Comparison of ENCODE assay signal across 8 cellular contexts in genomic region chr3:67357610-67358458, GRCh38.
DNase-seq lines count a peak whose midpoint lies in the region; ATAC-seq and TF ChIP-seq lines count a peak whose summit lies in the region.

No MANE protein-coding gene starts in this region.

- intact Hi-C loops in CD14-positive monocyte (cut with micrococcal nuclease) = no loop called here
- intact Hi-C loops in CD4-positive, alpha-beta T cell (cut with DNase I, micrococcal nuclease) = no loop called here

- DNase-seq in CD14-positive monocyte (ENCODE audit: low spot score) (no peak), GM19238 (ENCODE audit: insufficient read length, low spot score) (peak; percentile 3), SK-N-SH (peak; percentile 41), left kidney (ENCODE audit: low read depth, low spot score) (peak; percentile 73)
- no peak for DNase-seq in CD4-positive, alpha-beta T cell
- DNase-seq in activated CD4-positive, CD25-positive, alpha-beta regulatory T cell (lab: John Stamatoyannopoulos, UW) = no peak

- no peaks in the 10 kb centered on the region for H3K36me3 Mint-ChIP-seq in CD14-positive monocyte
- H3K36me3 Mint-ChIP-seq in CD4-positive, alpha-beta T cell (ENCODE audit: low read depth) = no peaks in the 10 kb centered on the region

- no peaks in the 10 kb centered on the region for H3K27me3 Mint-ChIP-seq in CD14-positive monocyte (ENCODE audit: low read depth in 3 of 3)
- H3K27me3 Mint-ChIP-seq in CD4-positive, alpha-beta T cell = no peaks in the 10 kb centered on the region

- H3K27ac Mint-ChIP-seq in CD14-positive monocyte = no peak overlapping the region
- H3K27ac Mint-ChIP-seq in CD4-positive, alpha-beta T cell = no peak overlapping the region

- WGBS in SK-N-SH (ENCODE audit: low lambda C conversion rate) = 7% methylated on average over 1 of the region's 5 CpGs

- H3F3A ChIP-seq in SK-N-SH (replicated peaks; ENCODE audit: insufficient read depth) = no peaks in the 10 kb centered on the region

- peak; percentile 55 for TF ChIP-seq RAD21 in SK-N-SH (IDR thresholded peaks at IDR 0.05; ENCODE audit: low read length)

- no peak overlapping the region for H3K27ac ChIP-seq in SK-N-SH (ENCODE audit: low read depth in 2 of 2, low read length in 1 of 2)
- H3K27ac ChIP-seq in CD4-positive, alpha-beta T cell (ENCODE audit: low read depth, low read length) = no peak overlapping the region

- H3K9me3 Mint-ChIP-seq in CD14-positive monocyte = no peaks in the 10 kb centered on the region
- no peaks in the 10 kb centered on the region for H3K9me3 Mint-ChIP-seq in CD4-positive, alpha-beta T cell

- H3K9ac ChIP-seq in SK-N-SH = no peak overlapping the region

- H3K9me3 ChIP-seq in SK-N-SH = no peaks in the 10 kb centered on the region
- no peaks in the 10 kb centered on the region for H3K9me3 ChIP-seq in CD4-positive, alpha-beta T cell (ENCODE audit: control insufficient read depth, low read length)

- no peaks in the 10 kb centered on the region for H3K27me3 ChIP-seq in SK-N-SH (ENCODE audit: insufficient read depth)
- no peaks in the 10 kb centered on the region for H3K27me3 ChIP-seq in CD4-positive, alpha-beta T cell (ENCODE audit: control insufficient read depth, insufficient read depth, low read length)

- CTCF ChIA-PET in SK-N-SH (lab: Yijun Ruan, JAX) = interaction anchor here (0.6 to 2.4 kb wide), 14 partner anchors 10 to 1519 kb away, joined by 3 to 25 read pairs (median 3); no protein-coding TSS in a partner anchor
- CTCF ChIA-PET in CD4-positive, alpha-beta T cell (lab: Charles Lee) = no interaction called here

- ATAC-seq in HG03565 (IDR thresholded peaks at IDR 0.05; ENCODE audit: unreplicated experiment) (peak; percentile 68), HG03571 (IDR thresholded peaks at IDR 0.05; ENCODE audit: unreplicated experiment) (no peak)
- ATAC-seq in CD4-positive, alpha-beta T cell (ENCODE audit: poor library complexity) = no peak

- 0 out of 2 replicates have a peak overlapping the region, but pooled peaks have one; percentile 22 for H2AFZ ChIP-seq in SK-N-SH (ENCODE audit: low read depth)

- TF ChIP-seq EP300 in SK-N-SH (IDR thresholded peaks at IDR 0.05; ENCODE audit: borderline replicate concordance in 1 of 2, low read depth in 1 of 2, low read length in 1 of 2) = no peak

- H3K4me3 ChIP-seq in SK-N-SH (ENCODE audit: low read depth in 2 of 2, low read length in 1 of 2) = no peak overlapping the region

- no peaks in the 10 kb centered on the region for H3K36me3 ChIP-seq in SK-N-SH (replicated peaks in 1 of 2; ENCODE audit: control insufficient read depth in 1 of 2, insufficient read depth in 2 of 2, low read length in 1 of 2)

- H3K4me1 ChIP-seq in SK-N-SH (ENCODE audit: control insufficient read depth in 1 of 2, insufficient read depth in 2 of 2, low read depth in 1 of 2, low read length in 1 of 2) = no peaks in the 10 kb centered on the region; a peak in 1 of 4 replicates

- no peaks in the 10 kb centered on the region for H4K20me1 ChIP-seq in SK-N-SH (ENCODE audit: insufficient read depth)

- no peaks in the 10 kb centered on the region for H3K9me2 ChIP-seq in SK-N-SH

- H3K4me2 ChIP-seq in SK-N-SH = no peak overlapping the region

- no peaks in the 10 kb centered on the region for H3K79me2 ChIP-seq in SK-N-SH (ENCODE audit: insufficient read depth)

- TF ChIP-seq CTCF in CD14-positive monocyte (IDR thresholded peaks at IDR 0.05) (peak; percentile 49), SK-N-SH (IDR thresholded peaks at IDR 0.05) (peak; percentile 42)
- TF ChIP-seq CTCF in CD4-positive, alpha-beta T cell (IDR thresholded peaks at IDR 0.05) = no peak

- H3K4me3 Mint-ChIP-seq in CD14-positive monocyte = no peak overlapping the region
- no peak overlapping the region for H3K4me3 Mint-ChIP-seq in CD4-positive, alpha-beta T cell

- POLR2A ChIA-PET in SK-N-SH (lab: Yijun Ruan, JAX) = no interaction called here
- POLR2A ChIA-PET in CD4-positive, alpha-beta T cell (lab: Charles Lee) = no interaction called here

- H3K4me1 Mint-ChIP-seq in CD14-positive monocyte = no peaks in the 10 kb centered on the region
- H3K4me1 Mint-ChIP-seq in CD4-positive, alpha-beta T cell (ENCODE audit: low read depth) = peaks cover 4% of the 10 kb centered on the region

TF ChIP-seq in SK-N-SH, 30 proteins besides CTCF, POLR2A, EP300 and RAD21:
- no peak for TF ChIP-seq CHD2 (IDR thresholded peaks at IDR 0.05; ENCODE audit: low read length, partially characterized antibody)
- no peak for TF ChIP-seq POLR2AphosphoS5 (IDR thresholded peaks at IDR 0.05; ENCODE audit: low read depth, low read length)
- TF ChIP-seq, protein P1, sequence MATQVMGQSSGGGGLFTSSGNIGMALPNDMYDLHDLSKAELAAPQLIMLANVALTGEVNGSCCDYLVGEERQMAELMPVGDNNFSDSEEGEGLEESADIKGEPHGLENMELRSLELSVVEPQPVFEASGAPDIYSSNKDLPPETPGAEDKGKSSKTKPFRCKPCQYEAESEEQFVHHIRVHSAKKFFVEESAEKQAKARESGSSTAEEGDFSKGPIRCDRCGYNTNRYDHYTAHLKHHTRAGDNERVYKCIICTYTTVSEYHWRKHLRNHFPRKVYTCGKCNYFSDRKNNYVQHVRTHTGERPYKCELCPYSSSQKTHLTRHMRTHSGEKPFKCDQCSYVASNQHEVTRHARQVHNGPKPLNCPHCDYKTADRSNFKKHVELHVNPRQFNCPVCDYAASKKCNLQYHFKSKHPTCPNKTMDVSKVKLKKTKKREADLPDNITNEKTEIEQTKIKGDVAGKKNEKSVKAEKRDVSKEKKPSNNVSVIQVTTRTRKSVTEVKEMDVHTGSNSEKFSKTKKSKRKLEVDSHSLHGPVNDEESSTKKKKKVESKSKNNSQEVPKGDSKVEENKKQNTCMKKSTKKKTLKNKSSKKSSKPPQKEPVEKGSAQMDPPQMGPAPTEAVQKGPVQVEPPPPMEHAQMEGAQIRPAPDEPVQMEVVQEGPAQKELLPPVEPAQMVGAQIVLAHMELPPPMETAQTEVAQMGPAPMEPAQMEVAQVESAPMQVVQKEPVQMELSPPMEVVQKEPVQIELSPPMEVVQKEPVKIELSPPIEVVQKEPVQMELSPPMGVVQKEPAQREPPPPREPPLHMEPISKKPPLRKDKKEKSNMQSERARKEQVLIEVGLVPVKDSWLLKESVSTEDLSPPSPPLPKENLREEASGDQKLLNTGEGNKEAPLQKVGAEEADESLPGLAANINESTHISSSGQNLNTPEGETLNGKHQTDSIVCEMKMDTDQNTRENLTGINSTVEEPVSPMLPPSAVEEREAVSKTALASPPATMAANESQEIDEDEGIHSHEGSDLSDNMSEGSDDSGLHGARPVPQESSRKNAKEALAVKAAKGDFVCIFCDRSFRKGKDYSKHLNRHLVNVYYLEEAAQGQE (IDR thresholded peaks at IDR 0.05; ENCODE audit: low read depth, low read length) = no peak
- no peak for TF ChIP-seq EZH2phosphoT487 (IDR thresholded peaks at IDR 0.05; ENCODE audit: borderline replicate concordance, low read depth)
- TF ChIP-seq TEAD4 (IDR thresholded peaks at IDR 0.05; ENCODE audit: borderline replicate concordance, insufficient read depth) = no peak
- no peak for TF ChIP-seq TAF1 (IDR thresholded peaks at IDR 0.05; ENCODE audit: borderline replicate concordance, low read depth, low read length)
- no peak for TF ChIP-seq IRF3 (IDR thresholded peaks at IDR 0.05; ENCODE audit: low read depth, low read length)
- TF ChIP-seq MAX (IDR thresholded peaks at IDR 0.05; ENCODE audit: low read depth) = no peak
- TF ChIP-seq GATA2 (CRISPR knock-in tag; IDR thresholded peaks at IDR 0.05) = no peak
- TF ChIP-seq MXI1 (IDR thresholded peaks at IDR 0.05; ENCODE audit: low read depth, low read length) = no peak
- no peak for TF ChIP-seq RFX5 (IDR thresholded peaks at IDR 0.05; ENCODE audit: low read length)
- TF ChIP-seq RXRA (IDR thresholded peaks at IDR 0.05; ENCODE audit: borderline replicate concordance, low read depth) = no peak
- no peak for TF ChIP-seq YY1 (IDR thresholded peaks at IDR 0.05; ENCODE audit: low read depth)
- TF ChIP-seq NRF1 (IDR thresholded peaks at IDR 0.05; ENCODE audit: low read depth, low read length) = no peak

Comparison
In these comparisons a context has a peak if more than half of its experiments do, and no peak if none do; other contexts are left out.
1. DNase-seq: peak in GM19238 (single experiment), SK-N-SH (single experiment) and left kidney (single experiment); none in CD14-positive monocyte (single experiment), CD4-positive, alpha-beta T cell (0 of 10) and activated CD4-positive, CD25-positive, alpha-beta regulatory T cell (0 of 4).